25 cellular contexts compared by ENCODE assay signal in genomic region chr3:171906951-171907676, GRCh38.
"Had no signal": no experiment of that assay in that cellular context is flagged by ENCODE, and none has a peak within 500 bp of the region (broad histone marks: within the 10 kb centered on the region; RNA-seq: fewer than 3 reads in every experiment).

No MANE protein-coding gene starts in this region.

- ATAC-seq: heart left ventricle, natural killer cell, sciatic nerve had no signal

- H3K4me3 ChIP-seq: heart left ventricle, left ventricle myocardium inferior, lung, neural progenitor cell, ovary, right atrium auricular region, skin epidermis, stomach, testis, thyroid gland, transverse colon, uterus had no signal

- H2AFZ ChIP-seq: neural progenitor cell had no signal

- H3K27ac ChIP-seq: heart left ventricle, left ventricle myocardium inferior, neural progenitor cell, ovary, right atrium auricular region, skin epidermis, stomach, testis, thyroid gland, transverse colon, uterus had no signal

- DNase-seq: heart left ventricle; hypothalamus; immature natural killer cell; left ventricle myocardium inferior; mesendoderm; naive B cell; natural killer cell; nephron progenitor cell; ovary; stimulated activated CD4-positive, alpha-beta T cell treated with anti-CD3 and anti-CD28 coated beads, Interleukin-12 subunit alpha, Interleukin-12 subunit beta, amount 100 ng/mL, for 4 hours; stimulated activated CD4-positive, alpha-beta T cell treated with anti-CD3 and anti-CD28 coated beads, Interleukin-15, amount 100 ng/mL, for 24 hours; stimulated activated CD4-positive, alpha-beta T cell treated with anti-CD3 and anti-CD28 coated beads, Interleukin-2, amount 100 ng/mL, for 24 hours; stimulated activated CD4-positive, alpha-beta T cell treated with anti-CD3 and anti-CD28 coated beads, Interleukin-4, amount 100 ng/mL, for 1 hour; stimulated activated naive CD4-positive, alpha-beta T cell; stomach; testis; thyroid gland; transverse colon; uterus had no signal

- H3K4me2 ChIP-seq: neural progenitor cell had no signal

- FAIRE-seq: islet of Langerhans had no signal

- H3K4me1 ChIP-seq: heart left ventricle, left ventricle myocardium inferior, neural progenitor cell, right atrium auricular region, stomach, testis, thyroid gland, transverse colon, uterus had no signal

- H3K27me3 ChIP-seq: heart left ventricle, neural progenitor cell, ovary, right atrium auricular region, stomach, testis, thyroid gland, transverse colon, uterus had no signal

- H3K9ac ChIP-seq: neural progenitor cell had no signal

- H3K36me3 ChIP-seq: heart left ventricle, left ventricle myocardium inferior, neural progenitor cell, ovary, right atrium auricular region, stomach, thyroid gland, transverse colon, uterus had no signal

- H3K9me3 ChIP-seq: ovary, stomach, testis, thyroid gland, transverse colon, uterus had no signal
